Comparison of ENCODE assay signal across 2 cellular contexts in the genomic region with DNA sequence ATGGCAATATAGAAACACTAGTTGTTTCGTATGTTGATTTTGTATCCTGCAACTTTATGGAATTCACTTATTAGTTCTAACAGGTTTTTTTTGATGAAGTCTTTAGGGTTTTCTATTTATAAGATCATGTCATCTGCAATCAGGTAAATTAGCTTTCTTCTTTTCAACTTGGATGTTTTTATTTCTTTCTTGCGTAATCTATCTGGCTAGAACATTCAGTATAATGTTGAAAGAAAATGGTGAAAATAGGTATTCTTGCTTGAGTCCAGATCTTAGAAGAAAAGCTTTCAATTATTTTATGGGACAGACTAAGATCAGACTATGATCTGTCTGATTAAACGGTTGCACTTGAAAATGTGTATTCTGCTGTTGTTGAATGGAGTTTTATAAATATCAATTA.
TF ChIP-seq lines count a peak whose summit lies in the region.

No MANE protein-coding gene starts in this region.

TF ChIP-seq in HepG2, 621 proteins besides CTCF, POLR2A, EP300 and RAD21:
- TF ChIP-seq TCF7L2 (IDR thresholded peaks at IDR 0.05; ENCODE audit: low read depth, low read length) (no peak), CEBPB (IDR thresholded peaks at IDR 0.05; ENCODE audit: borderline replicate concordance, low read depth, low read length) (0 out of 2 replicates have a peak, but pooled peaks have one; percentile 16)
- TF ChIP-seq, protein P1, sequence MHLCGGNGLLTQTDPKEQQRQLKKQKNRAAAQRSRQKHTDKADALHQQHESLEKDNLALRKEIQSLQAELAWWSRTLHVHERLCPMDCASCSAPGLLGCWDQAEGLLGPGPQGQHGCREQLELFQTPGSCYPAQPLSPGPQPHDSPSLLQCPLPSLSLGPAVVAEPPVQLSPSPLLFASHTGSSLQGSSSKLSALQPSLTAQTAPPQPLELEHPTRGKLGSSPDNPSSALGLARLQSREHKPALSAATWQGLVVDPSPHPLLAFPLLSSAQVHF (CRISPR knock-in tag; IDR thresholded peaks at IDR 0.05): no peak

TF ChIP-seq in H1, 55 proteins besides CTCF, POLR2A, EP300 and RAD21:
- TF ChIP-seq BACH1 (IDR thresholded peaks at IDR 0.05; ENCODE audit: low read length) (no peak), CEBPB (IDR thresholded peaks at IDR 0.05; ENCODE audit: low read depth, low read length) (peak; percentile 25; the same call in 1 of the 2 replicates), GTF2F1 (IDR thresholded peaks at IDR 0.05; ENCODE audit: borderline replicate concordance, low read depth, low read length) (no peak), TBP (IDR thresholded peaks at IDR 0.05; ENCODE audit: low read depth, low read length) (no peak)
